Comparison of ENCODE assay signal across 20 cellular contexts in the genomic region with DNA sequence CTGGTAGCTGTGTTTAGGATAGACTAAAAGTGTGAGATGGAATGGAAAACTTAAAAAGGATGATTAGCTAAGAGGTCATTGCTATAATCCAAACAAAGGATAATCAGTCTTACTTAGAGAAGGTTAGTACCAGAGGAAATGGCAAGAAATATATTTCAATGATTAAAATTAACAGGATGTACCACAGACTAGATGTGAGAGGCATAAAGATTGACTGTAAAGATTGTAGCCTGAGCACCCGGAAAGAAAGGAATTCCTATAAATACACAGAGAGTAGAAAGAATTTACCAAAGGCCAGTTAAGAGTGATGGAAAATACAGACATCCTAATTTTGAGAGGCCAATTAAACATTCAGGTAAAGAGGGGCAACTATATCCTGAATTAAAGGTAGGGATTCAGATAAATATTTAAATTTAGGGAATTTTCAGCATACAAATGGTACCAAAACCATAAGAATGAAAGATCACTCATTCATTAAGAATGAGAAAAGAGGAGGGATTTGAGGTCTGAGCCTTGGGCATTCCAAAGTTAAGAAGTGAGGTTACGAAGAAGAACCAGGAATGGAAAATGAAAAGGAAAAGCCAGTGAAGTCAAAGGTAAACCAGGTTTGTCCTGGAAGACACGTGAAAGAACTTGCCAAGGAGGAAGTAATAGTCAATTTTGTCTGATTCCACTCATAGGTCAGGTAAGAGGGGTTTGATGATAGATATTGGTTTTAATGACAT. TPM values are rescaled to one million over a fixed set of nuclear protein-coding genes. Genes with fewer than 3 reads are reported as not detected.
A peak's percentile ranks its signal among the peaks of the same experiment; 100 is the strongest.
DNase-seq lines count a peak whose midpoint lies in the region; ATAC-seq and TF ChIP-seq lines count a peak whose summit lies in the region.
"Had no signal": no experiment of that assay in that cellular context is flagged by ENCODE, and none has a peak within 500 bp of the region (broad histone marks: within the 10 kb centered on the region; RNA-seq: fewer than 3 reads in every experiment).

No MANE protein-coding gene starts in this region.

- H3K36me3 ChIP-seq in mesodermal cell (ENCODE audit: control insufficient read depth, insufficient read depth, low read length), result no peaks in the 10 kb centered on the region
- H3K36me3 ChIP-seq: ascending aorta had no signal

- no peak overlapping the region for H3K4me3 ChIP-seq in mesodermal cell (ENCODE audit: extremely low read depth, insufficient read depth, low read length, poor library complexity, severe bottlenecking)
- H3K4me3 ChIP-seq: ascending aorta had no signal

- H3K27ac ChIP-seq in VCaP (peak overlapping the region; percentile 44), mesodermal cell (ENCODE audit: low read depth, low read length, severe bottlenecking) (peak overlapping the region; percentile 43)
- H3K27ac ChIP-seq: HL-60 had no signal

- no peak for ATAC-seq in GM21423 (IDR thresholded peaks at IDR 0.05; ENCODE audit: unreplicated experiment)

- peaks cover 12% of the 10 kb centered on the region for H3K9me3 ChIP-seq in mesodermal cell (ENCODE audit: control insufficient read depth, low read length)
- H3K9me3 ChIP-seq: ascending aorta had no signal

- H3K27me3 Mint-ChIP-seq in activated naive CD8-positive, alpha-beta T cell, result peaks cover 1% of the 10 kb centered on the region
- H3K27me3 Mint-ChIP-seq in activated naive CD8-positive, alpha-beta T cell treated with anti-CD3 and anti-CD28 coated beads for 36 hours, result no peaks in the 10 kb centered on the region

- TF ChIP-seq CTCF in VCaP (conservative IDR thresholded peaks at IDR 0.05), result no peak

- no peak for DNase-seq in activated naive CD8-positive, alpha-beta T cell treated with anti-CD3 and anti-CD28 coated beads for 36 hours
- no peak for DNase-seq in NCI-H1048 (lab: John Stamatoyannopoulos, UW)
- no peak for DNase-seq in HCEC 1CT
- DNase-seq in SKM-1 treated with dmso at 0.1 percent for 144 hours (lab: John Stamatoyannopoulos, UW; ENCODE audit: unreplicated experiment), result no peak
- DNase-seq: activated CD4-positive, alpha-beta T cell treated with anti-CD3 and anti-CD28 coated beads for 48 hours; activated T-cell treated with anti-CD3 and anti-CD28 coated beads, Interleukin-2, amount 50 U/mL, for 48 hours; COR-L47; left cardiac atrium; NCI-H1436 treated with DMSO at 0.1 percent for 48 hours; NCI-H446 treated with DMSO at 0.1 percent for 48 hours; posterior cingulate gyrus; stimulated activated CD4-positive, alpha-beta T cell treated with anti-CD3 and anti-CD28 coated beads, Interleukin-12 subunit alpha, Interleukin-12 subunit beta, amount 100 ng/mL, for 4 hours; T-helper 9 cell had no signal

- H3K4me1 Mint-ChIP-seq in activated naive CD8-positive, alpha-beta T cell (ENCODE audit: low read depth), result peaks cover 25% of the 10 kb centered on the region
- peaks cover 24% of the 10 kb centered on the region for H3K4me1 Mint-ChIP-seq in activated naive CD8-positive, alpha-beta T cell treated with anti-CD3 and anti-CD28 coated beads for 36 hours

- peaks cover 33% of the 10 kb centered on the region for H3K4me1 ChIP-seq in mesodermal cell (ENCODE audit: control insufficient read depth, insufficient read depth, low read length, poor library complexity, severe bottlenecking)

- 81 to 96% methylated on average over 2 of the region's 3 CpGs for WGBS in mesodermal cell (ENCODE audit: insufficient coverage in 2 of 2), 2 experiments

- H3K27ac Mint-ChIP-seq in activated naive CD8-positive, alpha-beta T cell, result peak overlapping the region; percentile 11
- no peak overlapping the region for H3K27ac Mint-ChIP-seq in activated naive CD8-positive, alpha-beta T cell treated with anti-CD3 and anti-CD28 coated beads for 36 hours

- H3K36me3 Mint-ChIP-seq in activated naive CD8-positive, alpha-beta T cell, result peaks cover 5% of the 10 kb centered on the region
- peaks cover 4% of the 10 kb centered on the region for H3K36me3 Mint-ChIP-seq in activated naive CD8-positive, alpha-beta T cell treated with anti-CD3 and anti-CD28 coated beads for 36 hours

- no peaks in the 10 kb centered on the region for H3K9me3 Mint-ChIP-seq in activated naive CD8-positive, alpha-beta T cell (ENCODE audit: low read depth)
- H3K9me3 Mint-ChIP-seq in activated naive CD8-positive, alpha-beta T cell treated with anti-CD3 and anti-CD28 coated beads for 36 hours, result no peaks in the 10 kb centered on the region

- no peak overlapping the region for H3K4me3 Mint-ChIP-seq in activated naive CD8-positive, alpha-beta T cell
- H3K4me3 Mint-ChIP-seq in activated naive CD8-positive, alpha-beta T cell treated with anti-CD3 and anti-CD28 coated beads for 36 hours, result no peak overlapping the region

RNA-seq across cellular contexts. Expression of gene RGS1, which starts 46.4 kb away (rescaled TPM):
- total RNA-seq in activated naive CD8-positive, alpha-beta T cell treated with anti-CD3 and anti-CD28 coated beads for 36 hours, result 1 to 10 TPM; 8.4 to 9.4 TPM
- polyA plus RNA-seq in mesodermal cell (2013, experiment 1 of 2), result 9.3 TPM
- polyA plus RNA-seq in mesodermal cell (2013, experiment 2 of 2), result 14.9 TPM
- polyA plus RNA-seq: AG04450 had no signal
